21 cellular contexts compared by ENCODE assay signal in genomic region chr2:120810639-120811038, GRCh38.
DNase-seq lines count a peak whose midpoint lies in the region; ATAC-seq, FAIRE-seq and TF ChIP-seq lines count a peak whose summit lies in the region.
"Had no signal": no experiment of that assay in that cellular context is flagged by ENCODE, and none has a peak within 500 bp of the region (broad histone marks: within the 10 kb centered on the region; RNA-seq: fewer than 3 reads in every experiment).

No MANE protein-coding gene starts in this region.

- peaks cover 25% of the 10 kb centered on the region for H3K27me3 Mint-ChIP-seq in GM23338 (ENCODE audit: insufficient read depth, low read depth, poor library complexity)
- H3K27me3 Mint-ChIP-seq in CD4-positive, alpha-beta memory T cell = peaks cover 0 to 2% of the 10 kb centered on the region in 2 donors

- no peaks in the 10 kb centered on the region for H3K9me2 ChIP-seq in GM23338 (ENCODE audit: insufficient read depth)

- H3K9ac ChIP-seq in H1 (replicated peaks in 1 of 4; ENCODE audit: extremely low read depth in 1 of 4, low read depth in 3 of 4, low read length in 3 of 4) = no peak overlapping the region; a peak in 2 of 7 replicates
- H3K9ac ChIP-seq: GM23248 had no signal

- H3K27me3 ChIP-seq in GM23338 (ENCODE audit: insufficient read depth) = no peaks in the 10 kb centered on the region
- H3K27me3 ChIP-seq in H1 (replicated peaks in 1 of 4; ENCODE audit: control insufficient read depth in 3 of 4, extremely low read depth in 1 of 4, insufficient read depth in 3 of 4, low read length in 3 of 4) = no peaks in the 10 kb centered on the region
- no peaks in the 10 kb centered on the region for H3K27me3 ChIP-seq in CD4-positive, alpha-beta memory T cell (ENCODE audit: insufficient read depth, low read length)

- no peak overlapping the region for H2BK120ac ChIP-seq in H1 (replicated peaks; ENCODE audit: low read depth, low read length)

- no peak overlapping the region for H3K4me3 Mint-ChIP-seq in GM23338
- H3K4me3 Mint-ChIP-seq in CD4-positive, alpha-beta memory T cell = no peak overlapping the region
- H3K4me3 Mint-ChIP-seq: B cell; CD8-positive, alpha-beta T cell; HFFc6 had no signal

- WGBS in H1 (ENCODE audit: extremely low coverage in 1 of 2, insufficient coverage in 1 of 2, insufficient read length in 1 of 2, insufficient replicate concordance in 2 of 2, low coverage in 1 of 2, low lambda C conversion rate in 2 of 2, missing lambda C conversion rate in 1 of 2), 2 experiments = 93% methylated on average over 10 of the region's 10 CpGs; no CpG with 5 or more reads in 1 of the 2 experiments

- H3K9me3 ChIP-seq in H1 (ENCODE audit: insufficient read depth in 2 of 2, low read depth in 1 of 2, low read length in 1 of 2) = no peaks in the 10 kb centered on the region
- H3K9me3 ChIP-seq in CD4-positive, alpha-beta memory T cell (ENCODE audit: control insufficient read depth in 1 of 2, low read length in 2 of 2) = no peaks in the 10 kb centered on the region
- H3K9me3 ChIP-seq: Caco-2, HAP-1 had no signal

- H3K23me2 ChIP-seq in H1 (ENCODE audit: low read depth, low read length) = no peaks in the 10 kb centered on the region; the same call in 1 of the 2 replicates

- H3K4me2 ChIP-seq in GM23338 (no peak overlapping the region), H1 (ENCODE audit: insufficient read depth in 1 of 2, low read depth in 2 of 2, low read length in 2 of 2) (no peak overlapping the region)

- H3K56ac ChIP-seq in H1 (replicated peaks; ENCODE audit: insufficient read length, low read depth, low read length) = no peak overlapping the region

- H3K79me1 ChIP-seq in H1 (ENCODE audit: low read depth, low read length) = peaks cover 24% of the 10 kb centered on the region

- H4K91ac ChIP-seq in H1 (replicated peaks; ENCODE audit: insufficient read length, low read length) = no peak overlapping the region

- DNase-seq in Right ventricle myocardium inferior (ENCODE audit: missing footprints) (peak; percentile 4), left cardiac atrium (no peak), GM23338 (ENCODE audit: low spot score) (no peak), H1 (ENCODE audit: low read depth in 1 of 2, low spot score in 2 of 2) (no peak), iPS-NIHi7 (ENCODE audit: extremely low spot score) (no peak), superior temporal gyrus (ENCODE audit: extremely low spot score) (no peak)
- no peak for DNase-seq in CD4-positive, alpha-beta memory T cell
- DNase-seq: C1 segment of cervical spinal cord; Caco-2; CD8-positive, alpha-beta T cell; DMS153; DND-41; GM23248; HFFc6 had no signal

- CTCF ChIA-PET in H1 (lab: Charles Lee; ENCODE audit: partially characterized antibody) = interaction anchor here (0.5 to 1.7 kb wide), 4 partner anchors 10 to 915 kb away, joined by 3 to 10 read pairs (median 4); no protein-coding TSS in a partner anchor
- CTCF ChIA-PET in CD4-positive, alpha-beta memory T cell (lab: Charles Lee; ENCODE audit: partially characterized antibody) = no interaction called here

- peaks cover 24% of the 10 kb centered on the region for H3K4me1 Mint-ChIP-seq in GM23338
- no peaks in the 10 kb centered on the region for H3K4me1 Mint-ChIP-seq in CD4-positive, alpha-beta memory T cell
- H3K4me1 Mint-ChIP-seq: B cell had no signal

- H3K4me3 ChIP-seq in GM23338 (no peak overlapping the region), H1 (ENCODE audit: extremely low read depth in 1 of 4, insufficient read depth in 2 of 4, low read depth in 3 of 4, low read length in 4 of 4) (no peak overlapping the region)
- H3K4me3 ChIP-seq in CD4-positive, alpha-beta memory T cell (ENCODE audit: low read length in 2 of 2) = no peak overlapping the region
- H3K4me3 ChIP-seq: GM23248, HAP-1 had no signal

- TF ChIP-seq EP300 in H1 (IDR thresholded peaks at IDR 0.05; ENCODE audit: borderline replicate concordance in 1 of 2, low read depth in 2 of 2, low read length in 2 of 2) = no peak

- intact Hi-C loops in Right ventricle myocardium inferior (cut with DNase I) (no loop called here), left cardiac atrium (cut with DNase I) (no loop called here)
- intact Hi-C loops in CD4-positive, alpha-beta memory T cell (cut with micrococcal nuclease) = no loop called here

- no peak overlapping the region for H3K4ac ChIP-seq in H1 (replicated peaks; ENCODE audit: insufficient read length, low read depth, low read length)

- 0 out of 2 replicates have a peak overlapping the region, but pooled peaks have one; percentile 9 for H2BK12ac ChIP-seq in H1 (ENCODE audit: low read depth, low read length)

- H3K79me2 ChIP-seq in GM23338 (replicated peaks; ENCODE audit: insufficient read depth) (peaks cover 49% of the 10 kb centered on the region), H1 (ENCODE audit: control insufficient read depth in 1 of 2, insufficient read depth in 2 of 2, low read length in 2 of 2) (peaks cover 0 to 19% of the 10 kb centered on the region in 2 experiments; a peak in 1 of 4 replicates)

- peaks cover 9% of the 10 kb centered on the region for H3K4me1 ChIP-seq in GM23338 (ENCODE audit: insufficient read depth)
- H3K4me1 ChIP-seq in H1 (replicated peaks in 1 of 4; ENCODE audit: control insufficient read depth in 3 of 4, insufficient read depth in 4 of 4, low read length in 3 of 4) = no peaks in the 10 kb centered on the region
- no peaks in the 10 kb centered on the region for H3K4me1 ChIP-seq in CD4-positive, alpha-beta memory T cell (ENCODE audit: insufficient read depth, low read length)
- H3K4me1 ChIP-seq: Caco-2, HAP-1 had no signal

- TF ChIP-seq RAD21 in H1 (IDR thresholded peaks at IDR 0.05 in 1 of 2, conservative IDR thresholded peaks at IDR 0.05 in 1 of 2; ENCODE audit: low read depth in 2 of 2, low read length in 2 of 2) = no peak

- H3K36me3 ChIP-seq in GM23338 (ENCODE audit: insufficient read depth) = no peaks in the 10 kb centered on the region
- H3K36me3 ChIP-seq in H1 (ENCODE audit: control insufficient read depth in 2 of 4, insufficient read depth in 4 of 4, low read length in 3 of 4) = peaks cover 0 to 7% (median 3%) of the 10 kb centered on the region in 4 experiments; a peak in 4 of 8 replicates
- no peaks in the 10 kb centered on the region for H3K36me3 ChIP-seq in CD4-positive, alpha-beta memory T cell (ENCODE audit: insufficient read depth, low read length)
- H3K36me3 ChIP-seq: HAP-1 had no signal

- H2AFZ ChIP-seq in GM23338 (no peak overlapping the region), H1 (ENCODE audit: low read length) (no peak overlapping the region)
- H2AFZ ChIP-seq: GM23248 had no signal

- peak overlapping the region; percentile 60; the same call in 1 of the 2 replicates for H2BK5ac ChIP-seq in H1 (ENCODE audit: low read depth, low read length)

- H2AK5ac ChIP-seq in H1 (ENCODE audit: low read depth, low read length) = no peak overlapping the region

- ATAC-seq in Right ventricle myocardium inferior = no peak
- no peak for ATAC-seq in left cardiac atrium
- ATAC-seq in GM23338 = no peak
- ATAC-seq: CD8-positive, alpha-beta T cell had no signal

- TF ChIP-seq POLR2A in H1 (IDR thresholded peaks at IDR 0.05; ENCODE audit: control extremely low read depth in 1 of 2, low read depth in 2 of 2, low read length in 2 of 2) = no peak

- H3K27ac Mint-ChIP-seq in GM23338 = peak overlapping the region; percentile 2; the same call in 1 of the 2 replicates
- no peak overlapping the region for H3K27ac Mint-ChIP-seq in CD4-positive, alpha-beta memory T cell
- H3K27ac Mint-ChIP-seq: B cell; CD8-positive, alpha-beta T cell had no signal

- H3K9me3 Mint-ChIP-seq in GM23338 = no peaks in the 10 kb centered on the region
- H3K9me3 Mint-ChIP-seq in CD4-positive, alpha-beta memory T cell = peaks cover 0 to 2% (median 0%) of the 10 kb centered on the region in 8 donors
- H3K9me3 Mint-ChIP-seq: CD8-positive, alpha-beta T cell; HFFc6 had no signal

- H4K20me1 ChIP-seq in GM23338 (replicated peaks; ENCODE audit: insufficient read depth) (peaks cover 21% of the 10 kb centered on the region), H1 (replicated peaks in 1 of 2; ENCODE audit: control insufficient read depth in 1 of 2, insufficient read depth in 2 of 2, low read length in 2 of 2) (peaks cover 8 to 18% of the 10 kb centered on the region in 2 experiments)

- H3K27ac ChIP-seq in GM23338 (ENCODE audit: low read depth) (no peak overlapping the region; the same call in 1 of the 2 replicates), H1 (ENCODE audit: low read depth, low read length) (no peak overlapping the region)
- H3K27ac ChIP-seq in CD4-positive, alpha-beta memory T cell (ENCODE audit: low read depth, low read length) = no peak overlapping the region
- H3K27ac ChIP-seq: 22Rv1, GM23248 had no signal

- no peak for FAIRE-seq in H1 (lab: Jason Lieb, UNC)
- FAIRE-seq: A204.1, G401.6, GM12892, H54 had no signal

- H4K8ac ChIP-seq in H1 (ENCODE audit: extremely low read depth, insufficient read depth, low read length) = no peak overlapping the region

- no peak overlapping the region for H3K23ac ChIP-seq in H1 (ENCODE audit: insufficient read length)

- no peak overlapping the region for H3K14ac ChIP-seq in H1 (ENCODE audit: insufficient read length)

- no peak overlapping the region for H4K5ac ChIP-seq in H1 (ENCODE audit: insufficient read length, low read depth, low read length)

- peaks cover 13% of the 10 kb centered on the region for H3K36me3 Mint-ChIP-seq in GM23338 (ENCODE audit: low read depth)
- H3K36me3 Mint-ChIP-seq in CD4-positive, alpha-beta memory T cell = no peaks in the 10 kb centered on the region
- H3K36me3 Mint-ChIP-seq: CD8-positive, alpha-beta T cell had no signal

- no peak overlapping the region for H2BK15ac ChIP-seq in H1 (ENCODE audit: low read length)

- no peak overlapping the region for H2BK20ac ChIP-seq in H1 (ENCODE audit: low read length)

- H3F3A ChIP-seq in GM23338 (replicated peaks; ENCODE audit: low read depth) = no peaks in the 10 kb centered on the region

- POLR2A ChIA-PET in H1 (lab: Charles Lee; ENCODE audit: partially characterized antibody) = interaction anchor here (0.7 to 2.0 kb wide), 2 partner anchors 9 to 50 kb away, joined by 3 to 4 read pairs; no protein-coding TSS in a partner anchor
- POLR2A ChIA-PET in CD4-positive, alpha-beta memory T cell (lab: Charles Lee; ENCODE audit: partially characterized antibody) = no interaction called here

- no peak overlapping the region for H3K18ac ChIP-seq in H1 (ENCODE audit: extremely low read depth, low read length)

- no peak for TF ChIP-seq CTCF in GM23338 (conservative IDR thresholded peaks at IDR 0.05; ENCODE audit: low read depth in 2 of 2)
- TF ChIP-seq CTCF in H1 (IDR thresholded peaks at IDR 0.05; ENCODE audit: control extremely low read depth in 1 of 3, insufficient read depth in 1 of 3, low read depth in 1 of 3, low read length in 3 of 3) = no peak

TF ChIP-seq in GM23338, 12 proteins besides CTCF, POLR2A, EP300 and RAD21 (continues in another document):
- TF ChIP-seq STAT1 (IDR thresholded peaks at IDR 0.05; ENCODE audit: unreplicated experiment) = no peak

TF ChIP-seq in H1, 55 proteins besides CTCF, POLR2A, EP300 and RAD21 (continues in another document):
- TF ChIP-seq SRF (IDR thresholded peaks at IDR 0.05; ENCODE audit: low read depth, low read length) (no peak), TBP (IDR thresholded peaks at IDR 0.05; ENCODE audit: low read depth, low read length) (no peak), TCF12 (IDR thresholded peaks at IDR 0.05; ENCODE audit: low read depth, low read length) (no peak), CEBPB (IDR thresholded peaks at IDR 0.05; ENCODE audit: low read depth, low read length) (no peak), KDM4A (IDR thresholded peaks at IDR 0.05; ENCODE audit: low read depth, low read length, severe bottlenecking) (no peak)
